11 cellular contexts compared by ENCODE assay signal in the genomic region with DNA sequence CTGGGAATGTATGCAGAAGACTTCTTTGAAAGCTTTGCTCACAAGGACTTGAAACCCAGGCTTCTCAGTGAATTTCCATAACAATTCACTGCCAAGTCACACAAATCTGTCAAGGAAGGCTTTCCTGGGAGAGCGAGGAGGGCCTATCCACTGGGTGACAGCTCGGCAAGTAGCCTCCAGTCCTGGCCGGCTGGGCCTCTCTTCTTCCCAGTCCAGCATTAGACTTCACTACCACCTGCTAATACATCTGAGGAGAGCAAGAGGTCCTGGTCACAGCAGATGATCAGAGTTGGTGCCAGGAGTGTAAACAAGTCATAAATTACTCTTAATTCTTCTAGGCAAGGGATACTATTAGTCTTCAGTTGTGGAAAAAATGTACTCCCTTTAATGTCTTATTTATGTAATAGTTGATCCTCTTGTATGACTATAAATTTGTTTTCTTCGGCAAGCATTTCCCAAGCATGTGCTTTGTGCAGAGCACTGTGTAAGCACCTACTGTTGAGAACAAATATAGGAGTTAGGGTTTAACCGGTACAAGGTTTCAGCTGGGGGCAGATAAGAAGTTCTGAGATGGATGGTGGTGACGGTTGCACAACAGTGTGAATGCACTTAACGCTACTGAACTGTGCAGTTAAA.
DNase-seq lines count a peak whose midpoint lies in the region; ATAC-seq, FAIRE-seq and TF ChIP-seq lines count a peak whose summit lies in the region.
"Had no signal": no experiment of that assay in that cellular context is flagged by ENCODE, and none has a peak within 500 bp of the region (broad histone marks: within the 10 kb centered on the region; RNA-seq: fewer than 3 reads in every experiment).

No MANE protein-coding gene starts in this region.

- no peak for TF ChIP-seq CTCF in 22Rv1 (IDR thresholded peaks at IDR 0.05)
- no peak for TF ChIP-seq CTCF in mucosa of descending colon (IDR thresholded peaks at IDR 0.05)
- TF ChIP-seq CTCF in WERI-Rb-1 (IDR thresholded peaks at IDR 0.05; ENCODE audit: low read depth, low read length) = no peak

- FAIRE-seq in endometrium (lab: Jason Lieb, UNC) = peak; percentile 41

- H3K27ac Mint-ChIP-seq in activated CD8-positive, alpha-beta memory T cell treated with anti-CD3 and anti-CD28 coated beads, Interleukin-2, amount 10 ng/mL, durations not matched to agents 7 days and 5 days = no peak overlapping the region
- H3K27ac Mint-ChIP-seq: activated naive CD8-positive, alpha-beta T cell treated with anti-CD3 and anti-CD28 coated beads, Interleukin-2, amount 10 ng/mL, durations not matched to agents 7 days and 5 days; T-helper 1 cell treated with Interleukin-12 subunit alpha and Interleukin-12 subunit beta and Interleukin-4 antibody, amounts not matched to agents 30 μg/mL and 1 μg/mL, for 36 hours had no signal

- peaks cover 1% of the 10 kb centered on the region for H3K36me3 Mint-ChIP-seq in activated CD8-positive, alpha-beta memory T cell treated with anti-CD3 and anti-CD28 coated beads, Interleukin-2, amount 10 ng/mL, durations not matched to agents 7 days and 5 days

- H3K4me3 ChIP-seq in mucosa of descending colon = no peak overlapping the region
- H3K4me3 ChIP-seq in WERI-Rb-1 (ENCODE audit: low read depth, low read length) = no peak overlapping the region

- no peak overlapping the region for H3K4me3 Mint-ChIP-seq in activated CD8-positive, alpha-beta memory T cell treated with anti-CD3 and anti-CD28 coated beads, Interleukin-2, amount 10 ng/mL, durations not matched to agents 7 days and 5 days
- H3K4me3 Mint-ChIP-seq: activated naive CD8-positive, alpha-beta T cell treated with anti-CD3 and anti-CD28 coated beads, Interleukin-2, amount 10 ng/mL, durations not matched to agents 7 days and 5 days; T-helper 1 cell treated with Interleukin-12 subunit alpha and Interleukin-12 subunit beta and Interleukin-4 antibody, amounts not matched to agents 30 μg/mL and 1 μg/mL, for 36 hours had no signal

- H3K27me3 ChIP-seq in WERI-Rb-1 (ENCODE audit: insufficient read depth, low read depth, severe bottlenecking) = no peaks in the 10 kb centered on the region

- H3K4me1 ChIP-seq in mucosa of descending colon (ENCODE audit: low read depth) = peaks cover 12% of the 10 kb centered on the region

- CTCF ChIA-PET in activated CD8-positive, alpha-beta memory T cell treated with anti-CD3 and anti-CD28 coated beads, Interleukin-2, amount 10 ng/mL, durations not matched to agents 7 days and 5 days (lab: Charles Lee) = no interaction called here

- intact Hi-C loops in mucosa of descending colon (cut with DNase I, micrococcal nuclease) = no loop called here

- H3K36me3 ChIP-seq in mucosa of descending colon (ENCODE audit: low read depth) (no peaks in the 10 kb centered on the region), WERI-Rb-1 (no peaks in the 10 kb centered on the region)

- H3K27me3 Mint-ChIP-seq in activated CD8-positive, alpha-beta memory T cell treated with anti-CD3 and anti-CD28 coated beads, Interleukin-2, amount 10 ng/mL, durations not matched to agents 7 days and 5 days = no peaks in the 10 kb centered on the region
- H3K27me3 Mint-ChIP-seq: activated naive CD8-positive, alpha-beta T cell treated with anti-CD3 and anti-CD28 coated beads, Interleukin-2, amount 10 ng/mL, durations not matched to agents 7 days and 5 days had no signal

- no peaks in the 10 kb centered on the region for H3K4me1 Mint-ChIP-seq in activated CD8-positive, alpha-beta memory T cell treated with anti-CD3 and anti-CD28 coated beads, Interleukin-2, amount 10 ng/mL, durations not matched to agents 7 days and 5 days
- H3K4me1 Mint-ChIP-seq: activated naive CD8-positive, alpha-beta T cell treated with anti-CD3 and anti-CD28 coated beads, Interleukin-2, amount 10 ng/mL, durations not matched to agents 7 days and 5 days had no signal

- H3K9me3 ChIP-seq in mucosa of descending colon (no peaks in the 10 kb centered on the region), WERI-Rb-1 (ENCODE audit: severe bottlenecking) (no peaks in the 10 kb centered on the region)

- ATAC-seq in mucosa of descending colon (peak; percentile 31), HG02798 (IDR thresholded peaks at IDR 0.05; ENCODE audit: poor library complexity, unreplicated experiment) (no peak)
- ATAC-seq in activated CD8-positive, alpha-beta memory T cell treated with anti-CD3 and anti-CD28 coated beads, Interleukin-2, amount 10 ng/mL, durations not matched to agents 7 days and 5 days = no peak

- H3K9me3 Mint-ChIP-seq in activated CD8-positive, alpha-beta memory T cell treated with anti-CD3 and anti-CD28 coated beads, Interleukin-2, amount 10 ng/mL, durations not matched to agents 7 days and 5 days (ENCODE audit: low read depth) = no peaks in the 10 kb centered on the region
- H3K9me3 Mint-ChIP-seq: activated naive CD8-positive, alpha-beta T cell treated with anti-CD3 and anti-CD28 coated beads, Interleukin-2, amount 10 ng/mL, durations not matched to agents 7 days and 5 days; T-helper 1 cell treated with Interleukin-12 subunit alpha and Interleukin-12 subunit beta and Interleukin-4 antibody, amounts not matched to agents 30 μg/mL and 1 μg/mL, for 36 hours had no signal

- peak; percentile 40 for DNase-seq in NCI-H146 treated with DMSO at 0.1 percent for 48 hours (lab: John Stamatoyannopoulos, UW; ENCODE audit: unreplicated experiment)
- peak in 1 of 3 donors; percentile 12 for DNase-seq in mucosa of descending colon
- no peak for DNase-seq in activated CD8-positive, alpha-beta memory T cell treated with anti-CD3 and anti-CD28 coated beads, Interleukin-2, amount 10 ng/mL, durations not matched to agents 7 days and 5 days
- DNase-seq in NCI-H187 treated with DMSO at 0.1 percent for 48 hours (lab: John Stamatoyannopoulos, UW) = no peak
- DNase-seq in WERI-Rb-1 = no peak
- DNase-seq: activated naive CD8-positive, alpha-beta T cell treated with anti-CD3 and anti-CD28 coated beads, Interleukin-2, amount 10 ng/mL, durations not matched to agents 7 days and 5 days; NK-92 treated with Interleukin-12 subunit alpha and Interleukin-12 subunit beta, amount 100 ng/mL, for 24 hours had no signal

- peak overlapping the region; percentile 41 for H3K27ac ChIP-seq in 22Rv1
- no peak overlapping the region for H3K27ac ChIP-seq in WERI-Rb-1
